Comparison of ENCODE assay signal across 5 cellular contexts in genomic region chr10:89247623-89248022, GRCh38. TPM values are rescaled to one million over a fixed set of nuclear protein-coding genes. Genes with fewer than 3 reads are reported as not detected.
"Had no signal": no experiment of that assay in that cellular context is flagged by ENCODE, and none has a peak within 500 bp of the region (broad histone marks: within the 10 kb centered on the region; RNA-seq: fewer than 3 reads in every experiment).

No MANE protein-coding gene starts in this region.

RNA-seq across cellular contexts. Expression of gene CH25H, which starts 40.5 kb away (rescaled TPM):
- total RNA-seq: naive thymus-derived CD8-positive, alpha-beta T cell; natural killer cell treated with Interleukin-12 subunit alpha and Interleukin-12 subunit beta and Interleukin-15 and Interleukin-18, amount 100 ng/mL, for 72 hours; osteocyte; progenitor cell of endocrine pancreas; smooth muscle cell had no signal

RNA-seq across cellular contexts. Expression of gene IFIT2, which starts 54.2 kb away (rescaled TPM):
- total RNA-seq: progenitor cell of endocrine pancreas had no signal
